Comparison of ENCODE assay signal across 18 cellular contexts in the genomic region with DNA sequence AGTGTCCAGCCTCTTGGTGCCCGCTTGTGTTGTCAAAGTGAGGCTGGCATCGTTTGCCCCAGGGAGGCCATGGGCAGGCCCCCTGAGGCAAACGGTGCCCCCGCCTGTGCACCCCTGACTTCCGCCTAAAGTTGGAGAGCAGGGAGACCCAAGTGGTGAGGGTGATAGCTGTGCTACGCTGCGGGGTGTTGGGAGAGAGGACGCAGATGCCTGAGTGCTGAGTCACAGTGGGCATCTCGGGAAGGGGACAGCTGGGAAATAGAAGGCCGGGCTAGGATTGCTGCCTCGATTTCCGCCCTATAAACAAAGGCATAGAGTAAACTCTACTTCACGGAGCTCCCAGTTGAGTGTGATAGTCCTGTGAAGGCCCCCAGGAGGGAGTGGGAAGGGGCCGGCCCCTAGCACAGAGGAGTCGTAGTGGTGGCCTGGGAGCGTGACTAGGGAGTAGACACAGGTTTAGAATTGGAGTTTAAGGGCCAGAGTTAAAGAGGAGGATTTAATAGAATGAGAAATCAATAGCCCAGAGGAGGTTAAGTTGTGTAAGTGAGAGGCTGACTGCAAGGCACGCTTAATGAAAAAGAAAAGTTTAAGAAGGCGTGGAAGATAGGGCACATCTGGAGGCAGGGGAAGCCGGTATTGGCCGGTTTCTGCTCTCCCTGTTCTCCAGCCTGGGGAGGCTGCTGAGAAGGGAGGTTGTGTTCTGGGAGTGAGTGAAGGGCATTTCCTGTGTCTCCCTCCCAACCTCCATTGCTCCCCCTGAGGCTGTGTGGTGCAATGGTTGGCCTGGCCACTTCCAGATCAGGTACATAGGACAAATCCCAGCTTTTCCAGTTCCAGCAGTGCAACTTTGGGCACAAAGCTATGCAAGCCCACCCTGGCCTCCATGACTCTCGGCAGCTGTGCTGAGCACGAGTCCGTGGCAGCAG. TPM values are rescaled to one million over a fixed set of nuclear protein-coding genes. Genes with fewer than 3 reads are reported as not detected.
DNase-seq lines count a peak whose midpoint lies in the region; ATAC-seq, FAIRE-seq and TF ChIP-seq lines count a peak whose summit lies in the region.
"Had no signal": no experiment of that assay in that cellular context is flagged by ENCODE, and none has a peak within 500 bp of the region (broad histone marks: within the 10 kb centered on the region; RNA-seq: fewer than 3 reads in every experiment).

No MANE protein-coding gene starts in this region.

- H3K27ac Mint-ChIP-seq in astrocyte (ENCODE audit: unreplicated experiment), result peak overlapping the region; percentile 20
- H3K27ac Mint-ChIP-seq in stimulated activated memory B cell treated with anti-CD40 and anti-IgM and Interleukin-4, amounts not matched to agents 10 μg/mL and 1 μg/mL and 100 μg/mL, for 72 hours, result no peak overlapping the region
- no peak overlapping the region for H3K27ac Mint-ChIP-seq in stimulated activated effector memory CD8-positive, alpha-beta T cell treated with anti-CD3 and anti-CD28 coated beads, Interleukin-12 subunit alpha, Interleukin-12 subunit beta, amount 100 ng/mL, for 72 hours
- H3K27ac Mint-ChIP-seq: activated T-helper 2 cell treated with anti-CD3 and anti-CD28 coated beads, Interferon-gamma antibody, Interleukin-2, Interleukin-4, amounts not matched to agents 10 μg/mL and 5 μg/mL and 100 μg/mL, durations not matched to agents 14 hours and 24 hours and 36 hours; type B pancreatic cell had no signal

- intact Hi-C loops in HepG2 (cut with micrococcal nuclease; ENCODE audit: unreplicated experiment), result loop anchor here (10.0 kb wide), 2 partner anchors 287 to 407 kb away; no protein-coding TSS in a partner anchor

- H3K79me2 ChIP-seq in astrocyte (ENCODE audit: insufficient read depth, low read length) (no peaks in the 10 kb centered on the region), HepG2 (ENCODE audit: insufficient read depth, low read length) (no peaks in the 10 kb centered on the region)

- no TSS peak for BruUV-seq in HepG2 (replicated peaks; lab: Mats Ljungman, UMichigan)

- no peaks in the 10 kb centered on the region for H3K36me3 ChIP-seq in astrocyte (ENCODE audit: insufficient read depth, low read length)
- H3K36me3 ChIP-seq in HepG2 (replicated peaks in 1 of 2; ENCODE audit: control insufficient read depth in 1 of 2, insufficient read depth in 2 of 2, low read length in 2 of 2), result no peaks in the 10 kb centered on the region

- TF ChIP-seq POLR2A in HepG2 (IDR thresholded peaks at IDR 0.05; ENCODE audit: insufficient read depth in 1 of 2, low read depth in 2 of 2, low read length in 2 of 2), result no peak

- POLR2A ChIA-PET in HepG2 (lab: Yijun Ruan, JAX), result interaction anchor here (1.3 kb wide), 2 partner anchors 23 to 193 kb away, joined by 4 to 5 read pairs; no protein-coding TSS in a partner anchor

- no peaks in the 10 kb centered on the region for H3K9me3 ChIP-seq in astrocyte (ENCODE audit: insufficient read depth, low read depth, low read length)
- H3K9me3 ChIP-seq in HepG2 (ENCODE audit: low read length), result no peaks in the 10 kb centered on the region

- H3K9ac ChIP-seq in astrocyte (ENCODE audit: low read length) (no peak overlapping the region), HepG2 (ENCODE audit: insufficient read depth, low read depth, low read length) (no peak overlapping the region)

- no peak overlapping the region for H3K4me3 ChIP-seq in astrocyte (ENCODE audit: insufficient read depth, low read depth, low read length)
- peak overlapping the region in 1 of 3 experiments; percentile 17; a peak in 1 of 6 replicates for H3K4me3 ChIP-seq in HepG2 (replicated peaks in 1 of 3; ENCODE audit: insufficient read depth in 1 of 3, low read depth in 2 of 3, low read length in 3 of 3)

- H3K4me2 ChIP-seq in astrocyte (ENCODE audit: low read length) (peak overlapping the region; percentile 6), HepG2 (ENCODE audit: low read depth, low read length) (peak overlapping the region; percentile 59)

- H3K36me3 Mint-ChIP-seq in astrocyte (ENCODE audit: low read depth, unreplicated experiment), result peaks cover 2% of the 10 kb centered on the region
- no peaks in the 10 kb centered on the region for H3K36me3 Mint-ChIP-seq in stimulated activated memory B cell treated with anti-CD40 and anti-IgM and Interleukin-4, amounts not matched to agents 10 μg/mL and 1 μg/mL and 100 μg/mL, for 72 hours
- H3K36me3 Mint-ChIP-seq in stimulated activated effector memory CD8-positive, alpha-beta T cell treated with anti-CD3 and anti-CD28 coated beads, Interleukin-12 subunit alpha, Interleukin-12 subunit beta, amount 100 ng/mL, for 72 hours, result no peaks in the 10 kb centered on the region
- H3K36me3 Mint-ChIP-seq: naive thymus-derived CD8-positive, alpha-beta T cell; type B pancreatic cell had no signal

- peaks cover 14% of the 10 kb centered on the region for H3K4me1 Mint-ChIP-seq in astrocyte (ENCODE audit: low read depth, unreplicated experiment)
- no peaks in the 10 kb centered on the region for H3K4me1 Mint-ChIP-seq in stimulated activated memory B cell treated with anti-CD40 and anti-IgM and Interleukin-4, amounts not matched to agents 10 μg/mL and 1 μg/mL and 100 μg/mL, for 72 hours
- H3K4me1 Mint-ChIP-seq in stimulated activated effector memory CD8-positive, alpha-beta T cell treated with anti-CD3 and anti-CD28 coated beads, Interleukin-12 subunit alpha, Interleukin-12 subunit beta, amount 100 ng/mL, for 72 hours, result no peaks in the 10 kb centered on the region

- peaks cover 8% of the 10 kb centered on the region for H3K4me1 ChIP-seq in astrocyte (ENCODE audit: insufficient read depth, low read length)
- H3K4me1 ChIP-seq in HepG2 (ENCODE audit: insufficient read depth, low read length), result peaks cover 17% of the 10 kb centered on the region

- CTCF ChIA-PET in HepG2 (lab: Yijun Ruan, JAX; ENCODE audit: low intra/inter-chr PET ratio, low total read pairs), result no interaction called here

- peaks cover 2% of the 10 kb centered on the region for H3K27me3 ChIP-seq in astrocyte (ENCODE audit: insufficient read depth, low read length)
- H3K27me3 ChIP-seq in HepG2 (ENCODE audit: control insufficient read depth in 1 of 2, insufficient read depth in 2 of 2, low read length in 2 of 2), result peaks cover 6 to 62% of the 10 kb centered on the region in 2 experiments

- no peaks in the 10 kb centered on the region for H3K9me3 Mint-ChIP-seq in astrocyte (ENCODE audit: unreplicated experiment)
- no peaks in the 10 kb centered on the region for H3K9me3 Mint-ChIP-seq in stimulated activated memory B cell treated with anti-CD40 and anti-IgM and Interleukin-4, amounts not matched to agents 10 μg/mL and 1 μg/mL and 100 μg/mL, for 72 hours
- H3K9me3 Mint-ChIP-seq in stimulated activated effector memory CD8-positive, alpha-beta T cell treated with anti-CD3 and anti-CD28 coated beads, Interleukin-12 subunit alpha, Interleukin-12 subunit beta, amount 100 ng/mL, for 72 hours, result no peaks in the 10 kb centered on the region
- H3K9me3 Mint-ChIP-seq: activated T-helper 2 cell treated with anti-CD3 and anti-CD28 coated beads, Interferon-gamma antibody, Interleukin-2, Interleukin-4, amounts not matched to agents 10 μg/mL and 5 μg/mL and 100 μg/mL, durations not matched to agents 14 hours and 24 hours and 36 hours; naive thymus-derived CD8-positive, alpha-beta T cell; type B pancreatic cell had no signal

- TF ChIP-seq CTCF in astrocyte (IDR thresholded peaks at IDR 0.05; ENCODE audit: insufficient read depth, low read depth, low read length) (no peak), HepG2 (CRISPR knock-in tag; IDR thresholded peaks at IDR 0.05) (no peak)

- FAIRE-seq in astrocyte (lab: Jason Lieb, UNC) (no peak), HepG2 (lab: Jason Lieb, UNC) (no peak)
- FAIRE-seq: D721Med, GM12892 had no signal

- H4K20me1 ChIP-seq in astrocyte (ENCODE audit: insufficient read depth, low read length), result no peaks in the 10 kb centered on the region
- H4K20me1 ChIP-seq in HepG2 (ENCODE audit: insufficient read depth, low read length), result no peaks in the 10 kb centered on the region

- ATAC-seq in HepG2 (peak; percentile 61), HG03139 (IDR thresholded peaks at IDR 0.05; ENCODE audit: unreplicated experiment) (no peak)
- peak; percentile 2 for ATAC-seq in stimulated activated memory B cell treated with anti-CD40 and anti-IgM and Interleukin-4, amounts not matched to agents 10 μg/mL and 1 μg/mL and 100 μg/mL, for 72 hours
- no peak for ATAC-seq in stimulated activated effector memory CD8-positive, alpha-beta T cell treated with anti-CD3 and anti-CD28 coated beads, Interleukin-12 subunit alpha, Interleukin-12 subunit beta, amount 100 ng/mL, for 72 hours
- ATAC-seq: naive thymus-derived CD8-positive, alpha-beta T cell had no signal

- TF ChIP-seq EP300 in HepG2 (IDR thresholded peaks at IDR 0.05; ENCODE audit: low read depth in 2 of 2, low read length in 2 of 2) (no peak), HepG2 (CRISPR knock-in tag; IDR thresholded peaks at IDR 0.05; ENCODE audit: borderline replicate concordance) (no peak)

- TF ChIP-seq RAD21 in HepG2 (CRISPR knock-in tag; IDR thresholded peaks at IDR 0.05), result no peak

- peak; percentile 35 for DNase-seq in DMS79 treated with DMSO at 0.1 percent for 48 hours (lab: John Stamatoyannopoulos, UW)
- DNase-seq in DMS79 (lab: John Stamatoyannopoulos, UW), result no peak
- peak; percentile 31 for DNase-seq in astrocyte (ENCODE audit: low read depth)
- DNase-seq in HepG2 (ENCODE audit: low spot score), result no peak
- DNase-seq in amniotic stem cell (lab: John Stamatoyannopoulos, UW), result no peak
- DNase-seq in stimulated activated effector memory CD8-positive, alpha-beta T cell treated with anti-CD3 and anti-CD28 coated beads, Interleukin-12 subunit alpha, Interleukin-12 subunit beta, amount 100 ng/mL, for 72 hours (ENCODE audit: low spot score in 2 of 2), result no peak
- DNase-seq: activated CD4-positive, alpha-beta T cell treated with anti-CD3 and anti-CD28 coated beads for 48 hours; erythroblast; KBM-7; naive thymus-derived CD8-positive, alpha-beta T cell; SW 1271 had no signal

- H3K27ac ChIP-seq in astrocyte (ENCODE audit: low read depth, low read length) (no peak overlapping the region), HepG2 (ENCODE audit: extremely low read length, insufficient read depth, low read length) (no peak overlapping the region)
- H3K27ac ChIP-seq: 22Rv1 had no signal

- H2AFZ ChIP-seq in astrocyte (ENCODE audit: low read depth, low read length), result peak overlapping the region; percentile 50
- H2AFZ ChIP-seq in HepG2 (ENCODE audit: low read length), result no peak overlapping the region

- in situ Hi-C loops in HepG2 (cut with HindIII; ENCODE audit: extremely low pct_ligation_motif_present, low pct_unique_long_range_greater_than_20kb), result loop anchor here (10.0 kb wide), 1 partner anchor 287 kb away; no protein-coding TSS in a partner anchor

- peaks cover 38% of the 10 kb centered on the region for H3K27me3 Mint-ChIP-seq in astrocyte (ENCODE audit: low read depth, unreplicated experiment)
- peaks cover 59% of the 10 kb centered on the region for H3K27me3 Mint-ChIP-seq in stimulated activated memory B cell treated with anti-CD40 and anti-IgM and Interleukin-4, amounts not matched to agents 10 μg/mL and 1 μg/mL and 100 μg/mL, for 72 hours

- no peak overlapping the region for H3K4me3 Mint-ChIP-seq in astrocyte (ENCODE audit: unreplicated experiment)
- H3K4me3 Mint-ChIP-seq in stimulated activated memory B cell treated with anti-CD40 and anti-IgM and Interleukin-4, amounts not matched to agents 10 μg/mL and 1 μg/mL and 100 μg/mL, for 72 hours, result no peak overlapping the region
- H3K4me3 Mint-ChIP-seq in stimulated activated effector memory CD8-positive, alpha-beta T cell treated with anti-CD3 and anti-CD28 coated beads, Interleukin-12 subunit alpha, Interleukin-12 subunit beta, amount 100 ng/mL, for 72 hours, result no peak overlapping the region
- H3K4me3 Mint-ChIP-seq: naive thymus-derived CD8-positive, alpha-beta T cell; type B pancreatic cell had no signal

- WGBS in HepG2 (ENCODE audit: low lambda C conversion rate), result 31% methylated on average over 21 of the region's 23 CpGs

RNA-seq across cellular contexts. Expression of a gene that starts 6.1 kb away (rescaled TPM):
- total RNA-seq in astrocyte, result 2.2 and 3.9 TPM in 2 replicates
- total RNA-seq in HepG2 (2016; rRNA removed; fragmentation: Illumina TruSeq; extraction: Trizol), result 0.04 TPM in 1 of 2 replicates, not detected in the other
- not detected in 2 replicates for total RNA-seq in HepG2 (2016; cell fraction: cytosol; rRNA removed; fragmentation: Illumina TruSeq; extraction: Trizol; ENCODE audit: low read depth)
- not detected in 2 replicates for total RNA-seq in HepG2 (2016; cell fraction: insoluble cytoplasmic fraction; rRNA removed; fragmentation: Illumina TruSeq; extraction: Trizol)
- total RNA-seq in HepG2 (2016; cell fraction: membrane; rRNA removed; fragmentation: Illumina TruSeq; extraction: Trizol), result 0.19 and 0.24 TPM in 2 replicates
- 0.12 TPM in 1 of 2 replicates, not detected in the other for total RNA-seq in HepG2 (2016; cell fraction: nucleus; rRNA removed; fragmentation: Illumina TruSeq; extraction: Trizol)
- 0.01 and 0.07 TPM in 2 replicates for polyA plus RNA-seq in HepG2 (2011; rRNA removed)
- 0.03 TPM in 1 of 2 replicates, not detected in the other for polyA plus RNA-seq in HepG2 (2011; cell fraction: cytosol; rRNA removed)
- polyA plus RNA-seq in HepG2 (2011; cell fraction: nucleus; rRNA removed), result 0.09 TPM in 1 of 2 replicates, not detected in the other
- polyA plus RNA-seq in HepG2 (2012), result 0.04 and 0.05 TPM in 2 replicates
- 0.02 TPM in 1 of 2 replicates, not detected in the other for polyA plus RNA-seq in HepG2 (2016; cell fraction: cytosol; fragmentation: Illumina TruSeq; extraction: Trizol; ENCODE audit: low read depth)
- not detected in 2 replicates for polyA plus RNA-seq in HepG2 (2016; cell fraction: insoluble cytoplasmic fraction; fragmentation: Illumina TruSeq; extraction: Trizol; ENCODE audit: low read depth)
- polyA plus RNA-seq in HepG2 (2016; cell fraction: membrane; fragmentation: Illumina TruSeq; extraction: Trizol; ENCODE audit: low read depth), result 0.10 TPM in 1 of 2 replicates, not detected in the other
- polyA plus RNA-seq in HepG2 (2016; cell fraction: nucleus; fragmentation: Illumina TruSeq; extraction: Trizol; ENCODE audit: insufficient read depth, low read depth), result not detected in 2 replicates
- polyA minus RNA-seq in HepG2 (2011; rRNA and poly(A)+ RNA removed; ENCODE audit: low replicate concordance), result 0.64 TPM in 1 of 2 replicates, not detected in the other
- polyA minus RNA-seq in HepG2 (2011; cell fraction: cytosol; rRNA and poly(A)+ RNA removed), result not detected in 2 replicates
- not detected in 2 replicates for polyA minus RNA-seq in HepG2 (2011; cell fraction: nucleus; rRNA and poly(A)+ RNA removed)
- total RNA-seq: activated T-helper 2 cell treated with anti-CD3 and anti-CD28 coated beads, Interferon-gamma antibody, Interleukin-2, Interleukin-4, amounts not matched to agents 10 μg/mL and 5 μg/mL and 100 μg/mL, durations not matched to agents 14 hours and 24 hours and 36 hours; naive thymus-derived CD8-positive, alpha-beta T cell had no signal
- polyA plus RNA-seq: naive thymus-derived CD8-positive, alpha-beta T cell had no signal

Comparison
In these comparisons a context has a peak if more than half of its experiments do, and no peak if none do; other contexts are left out.
1. DNase-seq: peak in DMS79 treated with DMSO at 0.1 percent for 48 hours (single experiment) and astrocyte (single experiment); none in DMS79 (single experiment), HepG2 (single experiment), amniotic stem cell (single experiment) and stimulated activated effector memory CD8-positive, alpha-beta T cell treated with anti-CD3 and anti-CD28 coated beads, Interleukin-12 subunit alpha, Interleukin-12 subunit beta, amount 100 ng/mL, for 72 hours (0 of 2).
2. ATAC-seq: peak in HepG2 (single experiment) and stimulated activated memory B cell treated with anti-CD40 and anti-IgM and Interleukin-4, amounts not matched to agents 10 μg/mL and 1 μg/mL and 100 μg/mL, for 72 hours (single experiment); none in HG03139 (single experiment) and stimulated activated effector memory CD8-positive, alpha-beta T cell treated with anti-CD3 and anti-CD28 coated beads, Interleukin-12 subunit alpha, Interleukin-12 subunit beta, amount 100 ng/mL, for 72 hours (single experiment).